5 cellular contexts compared by ENCODE assay signal in the genomic region with DNA sequence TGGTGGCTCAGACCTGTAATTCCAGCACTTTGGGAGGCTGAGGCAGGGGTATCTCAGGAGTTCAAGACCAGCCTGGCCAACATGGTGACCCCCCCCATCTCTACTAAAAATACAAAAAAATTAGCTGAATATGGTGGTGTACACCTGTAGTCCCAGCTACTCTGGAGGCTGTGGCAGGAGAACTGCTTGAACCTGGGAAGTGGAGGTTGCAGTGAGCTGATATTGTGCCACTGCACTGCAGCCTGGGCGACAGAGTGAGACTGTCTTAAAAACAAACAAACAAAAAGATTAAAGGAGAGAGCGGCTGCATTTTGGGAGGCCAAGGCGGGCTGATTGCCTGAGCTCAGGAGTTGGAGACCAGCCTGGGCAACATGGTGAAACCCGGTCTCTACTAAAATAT. TPM values are rescaled to one million over a fixed set of nuclear protein-coding genes. Genes with fewer than 3 reads are reported as not detected.
"Had no signal": no experiment of that assay in that cellular context is flagged by ENCODE, and none has a peak within 500 bp of the region (broad histone marks: within the 10 kb centered on the region; RNA-seq: fewer than 3 reads in every experiment).

No MANE protein-coding gene starts in this region.

RNA-seq across cellular contexts. Expression of gene CETP, which starts 25.2 kb away (rescaled TPM):
- total RNA-seq: hepatocyte; kidney epithelial cell; right atrium auricular region; T-helper 1 cell treated with Interleukin-12 subunit alpha and Interleukin-12 subunit beta and Interleukin-4 antibody, amounts not matched to agents 30 ng/mL and 1 ng/mL, for 36 hours had no signal
- polyA plus RNA-seq: hepatocyte, SK-N-SH had no signal
